ENCODE assay signal across 2 cellular contexts in the genomic region with DNA sequence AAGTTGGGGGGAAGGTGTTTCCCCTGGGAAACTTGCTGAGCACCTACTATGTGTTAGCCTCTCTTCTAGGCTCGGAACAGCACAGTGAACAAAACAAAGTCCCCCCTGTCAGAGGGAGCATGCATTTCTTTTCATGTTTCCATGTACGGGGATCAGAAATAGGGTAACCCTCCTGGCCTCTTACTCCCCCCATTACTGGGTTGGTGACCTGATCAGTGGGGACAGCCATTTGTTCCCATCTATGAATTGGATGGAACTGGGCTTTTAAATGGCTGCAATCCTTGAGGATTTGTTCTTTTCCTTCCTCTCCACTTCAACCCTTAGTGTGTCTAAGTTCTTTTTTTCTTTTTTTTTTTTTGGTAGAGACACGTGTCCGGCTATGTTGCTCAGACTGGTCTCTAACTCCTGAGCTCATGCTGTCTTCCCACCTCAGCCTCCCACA.
TF ChIP-seq lines count a peak whose summit lies in the region.

No MANE protein-coding gene starts in this region.

TF ChIP-seq in HEK293T, 16 proteins besides CTCF, POLR2A, EP300 and RAD21:
- TF ChIP-seq SP1 (IDR thresholded peaks at IDR 0.05) (no peak), ZNF384 (IDR thresholded peaks at IDR 0.05) (peak; percentile 64)

TF ChIP-seq in GM12878, 131 proteins besides CTCF, POLR2A, EP300 and RAD21:
- TF ChIP-seq BACH1 (IDR thresholded peaks at IDR 0.05; ENCODE audit: borderline replicate concordance) (no peak), CHD2 (IDR thresholded peaks at IDR 0.05; ENCODE audit: borderline replicate concordance, low read depth, low read length) (no peak), MTA2 (IDR thresholded peaks at IDR 0.05; ENCODE audit: low read depth) (no peak), ASH2L (IDR thresholded peaks at IDR 0.05; ENCODE audit: borderline replicate concordance, low read depth) (no peak), NKRF (conservative IDR thresholded peaks at IDR 0.05) (no peak), KDM1A (IDR thresholded peaks at IDR 0.05; ENCODE audit: borderline replicate concordance) (no peak), NBN (IDR thresholded peaks at IDR 0.05) (no peak), RUNX3 (IDR thresholded peaks at IDR 0.05; ENCODE audit: low read length) (no peak), SMC3 (IDR thresholded peaks at IDR 0.05; ENCODE audit: borderline replicate concordance, low read length) (no peak), POLR2AphosphoS5 (IDR thresholded peaks at IDR 0.05; ENCODE audit: low read length) (peak; percentile 56; the same call in 1 of the 2 replicates), RELA (IDR thresholded peaks at IDR 0.05; ENCODE audit: borderline replicate concordance, partially characterized antibody) (no peak), NRF1 (conservative IDR thresholded peaks at IDR 0.05; ENCODE audit: low read depth, low read length) (no peak), CHD4 (IDR thresholded peaks at IDR 0.05) (no peak), NR2C2 (IDR thresholded peaks at IDR 0.05; ENCODE audit: borderline replicate concordance, control insufficient read depth, insufficient read length, low read depth) (no peak), SUZ12 (IDR thresholded peaks at IDR 0.05; ENCODE audit: unreplicated experiment) (no peak), NFXL1 (IDR thresholded peaks at IDR 0.05; ENCODE audit: borderline replicate concordance) (no peak), GABPA (IDR thresholded peaks at IDR 0.05; ENCODE audit: low read depth) (no peak), PAX8 (IDR thresholded peaks at IDR 0.05) (no peak), ZZZ3 (IDR thresholded peaks at IDR 0.05; ENCODE audit: control insufficient read depth, insufficient read length, low read depth) (no peak), FOXK2 (IDR thresholded peaks at IDR 0.05) (no peak), FOXM1 (IDR thresholded peaks at IDR 0.05; ENCODE audit: low read depth, low read length) (no peak), SMARCA5 (IDR thresholded peaks at IDR 0.05) (no peak), DPF2 (IDR thresholded peaks at IDR 0.05) (0 out of 2 replicates have a peak, but pooled peaks have one; percentile 29), ZBTB33 (IDR thresholded peaks at IDR 0.05) (no peak), POLR2AphosphoS2 (IDR thresholded peaks at IDR 0.05; ENCODE audit: low read depth, low read length) (peak; percentile 41; the same call in 1 of the 2 replicates), EZH2 (IDR thresholded peaks at IDR 0.05; ENCODE audit: borderline replicate concordance, control insufficient read depth, low read depth, low read length) (no peak), BCL3 (IDR thresholded peaks at IDR 0.05; ENCODE audit: borderline replicate concordance, insufficient read depth, low read depth, low read length, poor library complexity, severe bottlenecking) (peak; percentile 36), IRF4 (IDR thresholded peaks at IDR 0.05; ENCODE audit: low read depth, low read length) (no peak), ZNF384 (IDR thresholded peaks at IDR 0.05; ENCODE audit: borderline replicate concordance, low read depth, low read length) (no peak), JUNB (IDR thresholded peaks at IDR 0.05) (no peak), CBFB (IDR thresholded peaks at IDR 0.05; ENCODE audit: low read depth) (no peak), PAX5 (IDR thresholded peaks at IDR 0.05; ENCODE audit: borderline replicate concordance, low read depth, low read length) (no peak), TCF3 (IDR thresholded peaks at IDR 0.05; ENCODE audit: borderline replicate concordance, insufficient read depth, low read depth, low read length) (no peak)
- TF ChIP-seq, protein P1, sequence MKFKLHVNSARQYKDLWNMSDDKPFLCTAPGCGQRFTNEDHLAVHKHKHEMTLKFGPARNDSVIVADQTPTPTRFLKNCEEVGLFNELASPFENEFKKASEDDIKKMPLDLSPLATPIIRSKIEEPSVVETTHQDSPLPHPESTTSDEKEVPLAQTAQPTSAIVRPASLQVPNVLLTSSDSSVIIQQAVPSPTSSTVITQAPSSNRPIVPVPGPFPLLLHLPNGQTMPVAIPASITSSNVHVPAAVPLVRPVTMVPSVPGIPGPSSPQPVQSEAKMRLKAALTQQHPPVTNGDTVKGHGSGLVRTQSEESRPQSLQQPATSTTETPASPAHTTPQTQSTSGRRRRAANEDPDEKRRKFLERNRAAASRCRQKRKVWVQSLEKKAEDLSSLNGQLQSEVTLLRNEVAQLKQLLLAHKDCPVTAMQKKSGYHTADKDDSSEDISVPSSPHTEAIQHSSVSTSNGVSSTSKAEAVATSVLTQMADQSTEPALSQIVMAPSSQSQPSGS (IDR thresholded peaks at IDR 0.05; ENCODE audit: low read length), result no peak
- TF ChIP-seq, protein P2, sequence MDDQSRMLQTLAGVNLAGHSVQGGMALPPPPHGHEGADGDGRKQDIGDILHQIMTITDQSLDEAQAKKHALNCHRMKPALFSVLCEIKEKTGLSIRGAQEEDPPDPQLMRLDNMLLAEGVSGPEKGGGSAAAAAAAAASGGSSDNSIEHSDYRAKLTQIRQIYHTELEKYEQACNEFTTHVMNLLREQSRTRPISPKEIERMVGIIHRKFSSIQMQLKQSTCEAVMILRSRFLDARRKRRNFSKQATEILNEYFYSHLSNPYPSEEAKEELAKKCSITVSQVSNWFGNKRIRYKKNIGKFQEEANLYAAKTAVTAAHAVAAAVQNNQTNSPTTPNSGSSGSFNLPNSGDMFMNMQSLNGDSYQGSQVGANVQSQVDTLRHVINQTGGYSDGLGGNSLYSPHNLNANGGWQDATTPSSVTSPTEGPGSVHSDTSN (IDR thresholded peaks at IDR 0.05; ENCODE audit: insufficient replicate concordance, low read depth, low read length), result no peak
